ENCODE assay signal across 1 cellular context in the genomic region with DNA sequence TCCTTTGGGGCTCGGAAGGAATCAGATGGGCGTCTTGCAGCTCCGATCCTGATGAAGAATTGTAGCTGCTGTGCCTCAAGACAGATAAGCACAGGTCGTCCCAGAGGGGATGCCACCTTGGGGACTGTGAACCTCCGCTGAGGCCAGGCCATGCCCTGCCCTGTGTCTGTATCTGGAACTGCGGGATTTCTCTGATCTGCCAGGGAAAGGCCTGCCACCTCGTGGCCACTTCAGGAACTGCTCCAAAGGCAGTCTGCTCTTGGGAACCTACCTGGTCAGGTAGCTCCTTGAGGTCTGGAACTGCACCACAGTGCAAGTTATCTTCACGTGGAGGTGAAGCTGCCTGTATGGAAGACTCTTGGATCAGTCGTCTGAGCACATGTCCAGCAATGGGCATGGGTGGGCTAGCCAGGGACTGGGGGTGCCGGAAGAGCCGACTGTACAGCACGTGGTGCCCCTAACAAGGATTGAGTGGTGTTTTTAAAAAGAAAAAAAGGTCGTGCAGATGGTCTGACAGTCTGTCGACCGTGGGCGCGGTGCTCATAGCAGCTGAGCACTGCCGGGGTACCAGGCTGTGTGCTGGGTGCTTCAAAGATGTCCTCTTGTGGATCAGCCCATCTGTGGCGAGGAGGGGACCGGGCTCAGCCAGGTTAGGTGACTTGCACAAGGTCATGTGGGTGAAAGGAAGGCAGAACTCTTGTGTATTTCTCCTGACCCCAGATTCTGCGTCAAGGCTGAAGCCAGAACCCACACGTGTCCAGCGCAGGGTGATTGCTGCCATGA.
A peak's percentile ranks its signal among the peaks of the same experiment; 100 is the strongest.
TF ChIP-seq lines count a peak whose summit lies in the region.

No MANE protein-coding gene starts in this region.

TF ChIP-seq in K562, 482 proteins besides CTCF, POLR2A, EP300 and RAD21 (continued from another document):
- TF ChIP-seq, protein P1, sequence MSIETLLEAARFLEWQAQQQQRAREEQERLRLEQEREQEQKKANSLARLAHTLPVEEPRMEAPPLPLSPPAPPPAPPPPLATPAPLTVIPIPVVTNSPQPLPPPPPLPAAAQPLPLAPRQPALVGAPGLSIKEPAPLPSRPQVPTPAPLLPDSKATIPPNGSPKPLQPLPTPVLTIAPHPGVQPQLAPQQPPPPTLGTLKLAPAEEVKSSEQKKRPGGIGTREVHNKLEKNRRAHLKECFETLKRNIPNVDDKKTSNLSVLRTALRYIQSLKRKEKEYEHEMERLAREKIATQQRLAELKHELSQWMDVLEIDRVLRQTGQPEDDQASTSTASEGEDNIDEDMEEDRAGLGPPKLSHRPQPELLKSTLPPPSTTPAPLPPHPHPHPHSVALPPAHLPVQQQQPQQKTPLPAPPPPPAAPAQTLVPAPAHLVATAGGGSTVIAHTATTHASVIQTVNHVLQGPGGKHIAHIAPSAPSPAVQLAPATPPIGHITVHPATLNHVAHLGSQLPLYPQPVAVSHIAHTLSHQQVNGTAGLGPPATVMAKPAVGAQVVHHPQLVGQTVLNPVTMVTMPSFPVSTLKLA (conservative IDR thresholded peaks at IDR 0.05): peak in 1 of 2 experiments; percentile 47; a peak in 1 of 4 replicates
- TF ChIP-seq CREM (IDR thresholded peaks at IDR 0.05; ENCODE audit: low read depth) (0 out of 2 replicates have a peak, but pooled peaks have one; percentile 12), YY1 (IDR thresholded peaks at IDR 0.05; ENCODE audit: borderline replicate concordance in 1 of 3, control insufficient read depth in 1 of 3, extremely low read depth in 1 of 3, insufficient read depth in 3 of 3, insufficient read length in 1 of 3, insufficient replicate concordance in 2 of 3, low read depth in 1 of 3, low read length in 2 of 3) (peak in 1 of 3 experiments; percentile 23), JUN (IDR thresholded peaks at IDR 0.05; ENCODE audit: borderline replicate concordance, low read depth, low read length) (0 out of 2 replicates have a peak, but pooled peaks have one; percentile 25), JUN (CRISPR knock-in tag; IDR thresholded peaks at IDR 0.05; ENCODE audit: borderline replicate concordance) (no peak), ZNF175 (CRISPR knock-in tag; IDR thresholded peaks at IDR 0.05; ENCODE audit: low read depth) (no peak), RCOR1 (IDR thresholded peaks at IDR 0.05; ENCODE audit: borderline replicate concordance in 1 of 2, low read depth in 2 of 2, low read length in 2 of 2) (peak in 1 of 2 experiments; percentile 46; a peak in 1 of 4 replicates), TFAM (CRISPR knock-in tag; conservative IDR thresholded peaks at IDR 0.05) (no peak), FOXK2 (conservative IDR thresholded peaks at IDR 0.05 in 1 of 2, IDR thresholded peaks at IDR 0.05 in 1 of 2; ENCODE audit: low read depth in 2 of 2) (peak in 1 of 2 experiments; percentile 30; a peak in 1 of 4 replicates), FIP1L1 (IDR thresholded peaks at IDR 0.05; ENCODE audit: low read depth, low read length, poor library complexity, severe bottlenecking) (no peak), RB1 (IDR thresholded peaks at IDR 0.05; ENCODE audit: low read depth) (peak; percentile 61; the same call in 1 of the 2 replicates), STAG1 (CRISPR knock-in tag; IDR thresholded peaks at IDR 0.05; ENCODE audit: borderline replicate concordance) (peak; percentile 80; the same call in 1 of the 2 replicates), MTA2 (IDR thresholded peaks at IDR 0.05; ENCODE audit: low read depth) (no peak), ZKSCAN1 (IDR thresholded peaks at IDR 0.05; ENCODE audit: low read depth, low read length) (peak; percentile 39; the same call in 1 of the 2 replicates), HDAC8 (tag; IDR thresholded peaks at IDR 0.05) (no peak), ZNF76 (CRISPR knock-in tag; IDR thresholded peaks at IDR 0.05; ENCODE audit: borderline replicate concordance) (no peak), MAFF (IDR thresholded peaks at IDR 0.05; ENCODE audit: low read length) (no peak), ZNF586 (CRISPR knock-in tag; conservative IDR thresholded peaks at IDR 0.05) (no peak), MXI1 (IDR thresholded peaks at IDR 0.05; ENCODE audit: low read depth, low read length) (no peak), KLF6 (CRISPR knock-in tag; IDR thresholded peaks at IDR 0.05; ENCODE audit: borderline replicate concordance) (no peak), CBFB (CRISPR knock-in tag; IDR thresholded peaks at IDR 0.05) (0 out of 2 replicates have a peak, but pooled peaks have one; percentile 48), MTA3 (IDR thresholded peaks at IDR 0.05; ENCODE audit: borderline replicate concordance) (0 out of 2 replicates have a peak, but pooled peaks have one; percentile 47), ZEB2 (IDR thresholded peaks at IDR 0.05) (no peak), ZSCAN32 (CRISPR knock-in tag; IDR thresholded peaks at IDR 0.05) (no peak), XRCC5 (IDR thresholded peaks at IDR 0.05; ENCODE audit: low read depth, low read length) (peak; percentile 77; the same call in 1 of the 2 replicates), BHLHE40 (IDR thresholded peaks at IDR 0.05; ENCODE audit: low read length) (0 out of 2 replicates have a peak, but pooled peaks have one; percentile 24), ETV5 (CRISPR knock-in tag; IDR thresholded peaks at IDR 0.05; ENCODE audit: low read depth) (no peak), CC2D1A (IDR thresholded peaks at IDR 0.05) (peak; percentile 34; the same call in 1 of the 2 replicates), SUPT5H (IDR thresholded peaks at IDR 0.05) (no peak), MYNN (IDR thresholded peaks at IDR 0.05) (0 out of 2 replicates have a peak, but pooled peaks have one; percentile 54), MYNN (CRISPR knock-in tag; IDR thresholded peaks at IDR 0.05) (no peak)
- TF ChIP-seq, protein P2, sequence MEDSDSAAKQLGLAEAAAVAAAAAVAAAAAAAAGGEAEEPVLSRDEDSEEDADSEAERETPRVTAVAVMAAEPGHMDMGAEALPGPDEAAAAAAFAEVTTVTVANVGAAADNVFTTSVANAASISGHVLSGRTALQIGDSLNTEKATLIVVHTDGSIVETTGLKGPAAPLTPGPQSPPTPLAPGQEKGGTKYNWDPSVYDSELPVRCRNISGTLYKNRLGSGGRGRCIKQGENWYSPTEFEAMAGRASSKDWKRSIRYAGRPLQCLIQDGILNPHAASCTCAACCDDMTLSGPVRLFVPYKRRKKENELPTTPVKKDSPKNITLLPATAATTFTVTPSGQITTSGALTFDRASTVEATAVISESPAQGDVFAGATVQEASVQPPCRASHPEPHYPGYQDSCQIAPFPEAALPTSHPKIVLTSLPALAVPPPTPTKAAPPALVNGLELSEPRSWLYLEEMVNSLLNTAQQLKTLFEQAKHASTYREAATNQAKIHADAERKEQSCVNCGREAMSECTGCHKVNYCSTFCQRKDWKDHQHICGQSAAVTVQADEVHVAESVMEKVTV (CRISPR knock-in tag; IDR thresholded peaks at IDR 0.05): peak; percentile 29; the same call in 1 of the 2 replicates
- TF ChIP-seq, protein P3, sequence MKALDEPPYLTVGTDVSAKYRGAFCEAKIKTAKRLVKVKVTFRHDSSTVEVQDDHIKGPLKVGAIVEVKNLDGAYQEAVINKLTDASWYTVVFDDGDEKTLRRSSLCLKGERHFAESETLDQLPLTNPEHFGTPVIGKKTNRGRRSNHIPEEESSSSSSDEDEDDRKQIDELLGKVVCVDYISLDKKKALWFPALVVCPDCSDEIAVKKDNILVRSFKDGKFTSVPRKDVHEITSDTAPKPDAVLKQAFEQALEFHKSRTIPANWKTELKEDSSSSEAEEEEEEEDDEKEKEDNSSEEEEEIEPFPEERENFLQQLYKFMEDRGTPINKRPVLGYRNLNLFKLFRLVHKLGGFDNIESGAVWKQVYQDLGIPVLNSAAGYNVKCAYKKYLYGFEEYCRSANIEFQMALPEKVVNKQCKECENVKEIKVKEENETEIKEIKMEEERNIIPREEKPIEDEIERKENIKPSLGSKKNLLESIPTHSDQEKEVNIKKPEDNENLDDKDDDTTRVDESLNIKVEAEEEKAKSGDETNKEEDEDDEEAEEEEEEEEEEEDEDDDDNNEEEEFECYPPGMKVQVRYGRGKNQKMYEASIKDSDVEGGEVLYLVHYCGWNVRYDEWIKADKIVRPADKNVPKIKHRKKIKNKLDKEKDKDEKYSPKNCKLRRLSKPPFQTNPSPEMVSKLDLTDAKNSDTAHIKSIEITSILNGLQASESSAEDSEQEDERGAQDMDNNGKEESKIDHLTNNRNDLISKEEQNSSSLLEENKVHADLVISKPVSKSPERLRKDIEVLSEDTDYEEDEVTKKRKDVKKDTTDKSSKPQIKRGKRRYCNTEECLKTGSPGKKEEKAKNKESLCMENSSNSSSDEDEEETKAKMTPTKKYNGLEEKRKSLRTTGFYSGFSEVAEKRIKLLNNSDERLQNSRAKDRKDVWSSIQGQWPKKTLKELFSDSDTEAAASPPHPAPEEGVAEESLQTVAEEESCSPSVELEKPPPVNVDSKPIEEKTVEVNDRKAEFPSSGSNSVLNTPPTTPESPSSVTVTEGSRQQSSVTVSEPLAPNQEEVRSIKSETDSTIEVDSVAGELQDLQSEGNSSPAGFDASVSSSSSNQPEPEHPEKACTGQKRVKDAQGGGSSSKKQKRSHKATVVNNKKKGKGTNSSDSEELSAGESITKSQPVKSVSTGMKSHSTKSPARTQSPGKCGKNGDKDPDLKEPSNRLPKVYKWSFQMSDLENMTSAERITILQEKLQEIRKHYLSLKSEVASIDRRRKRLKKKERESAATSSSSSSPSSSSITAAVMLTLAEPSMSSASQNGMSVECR (CRISPR knock-in tag; IDR thresholded peaks at IDR 0.05): peak; percentile 47; the same call in 1 of the 2 replicates
- TF ChIP-seq, protein P4, sequence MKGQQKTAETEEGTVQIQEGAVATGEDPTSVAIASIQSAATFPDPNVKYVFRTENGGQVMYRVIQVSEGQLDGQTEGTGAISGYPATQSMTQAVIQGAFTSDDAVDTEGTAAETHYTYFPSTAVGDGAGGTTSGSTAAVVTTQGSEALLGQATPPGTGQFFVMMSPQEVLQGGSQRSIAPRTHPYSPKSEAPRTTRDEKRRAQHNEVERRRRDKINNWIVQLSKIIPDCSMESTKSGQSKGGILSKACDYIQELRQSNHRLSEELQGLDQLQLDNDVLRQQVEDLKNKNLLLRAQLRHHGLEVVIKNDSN (CRISPR knock-in tag; IDR thresholded peaks at IDR 0.05): peak; percentile 41; the same call in 1 of the 2 replicates
- TF ChIP-seq, protein P5, sequence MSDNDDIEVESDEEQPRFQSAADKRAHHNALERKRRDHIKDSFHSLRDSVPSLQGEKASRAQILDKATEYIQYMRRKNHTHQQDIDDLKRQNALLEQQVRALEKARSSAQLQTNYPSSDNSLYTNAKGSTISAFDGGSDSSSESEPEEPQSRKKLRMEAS (CRISPR knock-in tag; IDR thresholded peaks at IDR 0.05): no peak; the same call in 1 of the 2 replicates
- TF ChIP-seq, protein P6, sequence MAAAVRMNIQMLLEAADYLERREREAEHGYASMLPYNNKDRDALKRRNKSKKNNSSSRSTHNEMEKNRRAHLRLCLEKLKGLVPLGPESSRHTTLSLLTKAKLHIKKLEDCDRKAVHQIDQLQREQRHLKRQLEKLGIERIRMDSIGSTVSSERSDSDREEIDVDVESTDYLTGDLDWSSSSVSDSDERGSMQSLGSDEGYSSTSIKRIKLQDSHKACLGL (CRISPR knock-in tag; IDR thresholded peaks at IDR 0.05; ENCODE audit: borderline replicate concordance, poor library complexity, severe bottlenecking): no peak
- TF ChIP-seq, protein P7, sequence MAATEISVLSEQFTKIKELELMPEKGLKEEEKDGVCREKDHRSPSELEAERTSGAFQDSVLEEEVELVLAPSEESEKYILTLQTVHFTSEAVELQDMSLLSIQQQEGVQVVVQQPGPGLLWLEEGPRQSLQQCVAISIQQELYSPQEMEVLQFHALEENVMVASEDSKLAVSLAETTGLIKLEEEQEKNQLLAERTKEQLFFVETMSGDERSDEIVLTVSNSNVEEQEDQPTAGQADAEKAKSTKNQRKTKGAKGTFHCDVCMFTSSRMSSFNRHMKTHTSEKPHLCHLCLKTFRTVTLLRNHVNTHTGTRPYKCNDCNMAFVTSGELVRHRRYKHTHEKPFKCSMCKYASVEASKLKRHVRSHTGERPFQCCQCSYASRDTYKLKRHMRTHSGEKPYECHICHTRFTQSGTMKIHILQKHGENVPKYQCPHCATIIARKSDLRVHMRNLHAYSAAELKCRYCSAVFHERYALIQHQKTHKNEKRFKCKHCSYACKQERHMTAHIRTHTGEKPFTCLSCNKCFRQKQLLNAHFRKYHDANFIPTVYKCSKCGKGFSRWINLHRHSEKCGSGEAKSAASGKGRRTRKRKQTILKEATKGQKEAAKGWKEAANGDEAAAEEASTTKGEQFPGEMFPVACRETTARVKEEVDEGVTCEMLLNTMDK (IDR thresholded peaks at IDR 0.05; ENCODE audit: borderline replicate concordance, insufficient read depth, low read depth, low read length, poor library complexity, severe bottlenecking): no peak
- TF ChIP-seq, protein P8, sequence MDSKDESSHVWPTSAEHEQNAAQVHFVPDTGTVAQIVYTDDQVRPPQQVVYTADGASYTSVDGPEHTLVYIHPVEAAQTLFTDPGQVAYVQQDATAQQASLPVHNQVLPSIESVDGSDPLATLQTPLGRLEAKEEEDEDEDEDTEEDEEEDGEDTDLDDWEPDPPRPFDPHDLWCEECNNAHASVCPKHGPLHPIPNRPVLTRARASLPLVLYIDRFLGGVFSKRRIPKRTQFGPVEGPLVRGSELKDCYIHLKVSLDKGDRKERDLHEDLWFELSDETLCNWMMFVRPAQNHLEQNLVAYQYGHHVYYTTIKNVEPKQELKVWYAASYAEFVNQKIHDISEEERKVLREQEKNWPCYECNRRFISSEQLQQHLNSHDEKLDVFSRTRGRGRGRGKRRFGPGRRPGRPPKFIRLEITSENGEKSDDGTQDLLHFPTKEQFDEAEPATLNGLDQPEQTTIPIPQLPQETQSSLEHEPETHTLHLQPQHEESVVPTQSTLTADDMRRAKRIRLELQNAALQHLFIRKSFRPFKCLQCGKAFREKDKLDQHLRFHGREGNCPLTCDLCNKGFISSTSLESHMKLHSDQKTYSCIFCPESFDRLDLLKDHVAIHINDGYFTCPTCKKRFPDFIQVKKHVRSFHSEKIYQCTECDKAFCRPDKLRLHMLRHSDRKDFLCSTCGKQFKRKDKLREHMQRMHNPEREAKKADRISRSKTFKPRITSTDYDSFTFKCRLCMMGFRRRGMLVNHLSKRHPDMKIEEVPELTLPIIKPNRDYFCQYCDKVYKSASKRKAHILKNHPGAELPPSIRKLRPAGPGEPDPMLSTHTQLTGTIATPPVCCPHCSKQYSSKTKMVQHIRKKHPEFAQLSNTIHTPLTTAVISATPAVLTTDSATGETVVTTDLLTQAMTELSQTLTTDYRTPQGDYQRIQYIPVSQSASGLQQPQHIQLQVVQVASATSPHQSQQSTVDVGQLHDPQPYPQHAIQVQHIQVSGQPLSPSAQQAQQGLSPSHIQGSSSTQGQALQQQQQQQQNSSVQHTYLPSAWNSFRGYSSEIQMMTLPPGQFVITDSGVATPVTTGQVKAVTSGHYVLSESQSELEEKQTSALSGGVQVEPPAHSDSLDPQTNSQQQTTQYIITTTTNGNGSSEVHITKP (IDR thresholded peaks at IDR 0.05; ENCODE audit: partially characterized antibody): peak; percentile 38
